ENCODE assay signal across 18 cellular contexts in genomic region chr2:13968811-13969210, GRCh38.
"Had no signal": no experiment of that assay in that cellular context is flagged by ENCODE, and none has a peak within 500 bp of the region (broad histone marks: within the 10 kb centered on the region; RNA-seq: fewer than 3 reads in every experiment).

No MANE protein-coding gene starts in this region.

- H3K27ac ChIP-seq: epithelial cell of prostate, thyroid gland had no signal

- H3K4me3 Mint-ChIP-seq: activated CD4-positive, alpha-beta T cell treated with anti-CD3 and anti-CD28 coated beads, Interleukin-2, amount 10 ng/mL, durations not matched to agents 7 days and 5 days; activated T-helper 1 cell treated with anti-CD3 and anti-CD28 coated beads, Interleukin-12 subunit alpha, Interleukin-12 subunit beta, Interleukin-2, Interleukin-4 antibody, amounts not matched to agents 30 ng/mL and 10 ng/mL and 1 ng/mL, durations not matched to agents 14 hours and 24 hours and 36 hours; effector memory CD8-positive, alpha-beta T cell; memory B cell; naive thymus-derived CD8-positive, alpha-beta T cell; stimulated activated effector memory CD8-positive, alpha-beta T cell treated with anti-CD3 and anti-CD28 coated beads, Interleukin-12 subunit alpha, Interleukin-12 subunit beta, amount 100 ng/mL, for 72 hours had no signal

- H3K9me3 Mint-ChIP-seq: activated T-helper 1 cell treated with anti-CD3 and anti-CD28 coated beads, Interleukin-12 subunit alpha, Interleukin-12 subunit beta, Interleukin-2, Interleukin-4 antibody, amounts not matched to agents 30 ng/mL and 10 ng/mL and 1 ng/mL, durations not matched to agents 14 hours and 24 hours and 36 hours had no signal

- H3K9me3 ChIP-seq: thyroid gland had no signal

- FAIRE-seq: bronchial epithelial cell had no signal

- DNase-seq: activated CD4-positive, alpha-beta T cell treated with anti-CD3 and anti-CD28 coated beads, Interleukin-2, amount 10 ng/mL, durations not matched to agents 7 days and 5 days; activated CD4-positive, CD25-positive, alpha-beta regulatory T cell; activated CD8-positive, alpha-beta memory T cell treated with anti-CD3 and anti-CD28 coated beads for 24 hours; activated naive CD4-positive, alpha-beta T cell treated with Interleukin-2 at 50 U/mL for 16 hours; aorta; dermis blood vessel endothelial cell; effector memory CD8-positive, alpha-beta T cell; foreskin melanocyte; kidney glomerular epithelial cell; left ventricle myocardium superior; naive thymus-derived CD8-positive, alpha-beta T cell; retina; thyroid gland had no signal

- H3K27ac Mint-ChIP-seq: activated CD4-positive, alpha-beta T cell treated with anti-CD3 and anti-CD28 coated beads, Interleukin-2, amount 10 ng/mL, durations not matched to agents 7 days and 5 days; activated T-helper 1 cell treated with anti-CD3 and anti-CD28 coated beads, Interleukin-12 subunit alpha, Interleukin-12 subunit beta, Interleukin-2, Interleukin-4 antibody, amounts not matched to agents 30 ng/mL and 10 ng/mL and 1 ng/mL, durations not matched to agents 14 hours and 24 hours and 36 hours; effector memory CD8-positive, alpha-beta T cell; memory B cell; naive thymus-derived CD8-positive, alpha-beta T cell; stimulated activated effector memory CD8-positive, alpha-beta T cell treated with anti-CD3 and anti-CD28 coated beads, Interleukin-12 subunit alpha, Interleukin-12 subunit beta, amount 100 ng/mL, for 72 hours had no signal

- H3K27me3 ChIP-seq: thyroid gland had no signal

- H3K36me3 ChIP-seq: thyroid gland had no signal

- H3K36me3 Mint-ChIP-seq: memory B cell; naive thymus-derived CD8-positive, alpha-beta T cell; stimulated activated effector memory CD8-positive, alpha-beta T cell treated with anti-CD3 and anti-CD28 coated beads, Interleukin-12 subunit alpha, Interleukin-12 subunit beta, amount 100 ng/mL, for 72 hours had no signal

- ATAC-seq: effector memory CD8-positive, alpha-beta T cell; left ventricle myocardium superior; naive thymus-derived CD8-positive, alpha-beta T cell; stimulated activated effector memory CD8-positive, alpha-beta T cell treated with anti-CD3 and anti-CD28 coated beads, Interleukin-12 subunit alpha, Interleukin-12 subunit beta, amount 100 ng/mL, for 72 hours had no signal

- H3K4me3 ChIP-seq: thyroid gland had no signal

- H3K4me1 ChIP-seq: thyroid gland had no signal

- H3K27me3 Mint-ChIP-seq: activated CD4-positive, alpha-beta T cell treated with anti-CD3 and anti-CD28 coated beads, Interleukin-2, amount 10 ng/mL, durations not matched to agents 7 days and 5 days; effector memory CD8-positive, alpha-beta T cell; memory B cell; naive thymus-derived CD8-positive, alpha-beta T cell had no signal

- H3K4me1 Mint-ChIP-seq: activated CD4-positive, alpha-beta T cell treated with anti-CD3 and anti-CD28 coated beads, Interleukin-2, amount 10 ng/mL, durations not matched to agents 7 days and 5 days; memory B cell; naive thymus-derived CD8-positive, alpha-beta T cell; stimulated activated effector memory CD8-positive, alpha-beta T cell treated with anti-CD3 and anti-CD28 coated beads, Interleukin-12 subunit alpha, Interleukin-12 subunit beta, amount 100 ng/mL, for 72 hours had no signal
